In genomic region chr9:6106576-6107339, GRCh38 we compare ENCODE assay signal across 8 cellular contexts.
DNase-seq lines count a peak whose midpoint lies in the region; ATAC-seq and TF ChIP-seq lines count a peak whose summit lies in the region.

No MANE protein-coding gene starts in this region.

- H3K4me3 ChIP-seq in coronary artery, result peak overlapping the region; percentile 46
- H3K4me3 ChIP-seq in Peyer's patch, result no peak overlapping the region

- peak; percentile 53 for DNase-seq in A172 (ENCODE audit: low spot score)
- DNase-seq in NCI-H69 (lab: John Stamatoyannopoulos, UW), result peak; percentile 20
- DNase-seq in coronary artery (ENCODE audit: low spot score), result no peak
- DNase-seq in medulla oblongata (ENCODE audit: extremely low spot score), result peak; percentile 72
- DNase-seq in Peyer's patch, result no peak
- DNase-seq in germinal center (ENCODE audit: low spot score), result no peak

- no peaks in the 10 kb centered on the region for H3K9me3 ChIP-seq in Peyer's patch

- no peaks in the 10 kb centered on the region for H3K4me1 ChIP-seq in Peyer's patch

- H3K27ac ChIP-seq in coronary artery (peak overlapping the region in 1 of 2 donors; percentile 40), Peyer's patch (no peak overlapping the region)

- H3K27me3 ChIP-seq in Peyer's patch, result no peaks in the 10 kb centered on the region

- TF ChIP-seq POLR2A in Peyer's patch (IDR thresholded peaks at IDR 0.05), result no peak

- peak; percentile 59 for TF ChIP-seq CTCF in GM12872 (IDR thresholded peaks at IDR 0.05; ENCODE audit: insufficient read depth, low read depth, low read length)
- TF ChIP-seq CTCF in coronary artery (IDR thresholded peaks at IDR 0.05), result peak; percentile 30
- peak in 2 of 6 experiments; percentile 3 to 11 for TF ChIP-seq CTCF in Peyer's patch (IDR thresholded peaks at IDR 0.05)

- peak; percentile 72 for ATAC-seq in HG02938 (IDR thresholded peaks at IDR 0.05; ENCODE audit: unreplicated experiment)

- H3K36me3 ChIP-seq in Peyer's patch, result no peaks in the 10 kb centered on the region

Comparison
In these comparisons a context has a peak if more than half of its experiments do, and no peak if none do; other contexts are left out.
1. DNase-seq: peak in A172 (single experiment), NCI-H69 (single experiment) and medulla oblongata (single experiment); none in coronary artery (single experiment), Peyer's patch (0 of 3) and germinal center (single experiment).